23 cellular contexts compared by ENCODE assay signal in the genomic region with DNA sequence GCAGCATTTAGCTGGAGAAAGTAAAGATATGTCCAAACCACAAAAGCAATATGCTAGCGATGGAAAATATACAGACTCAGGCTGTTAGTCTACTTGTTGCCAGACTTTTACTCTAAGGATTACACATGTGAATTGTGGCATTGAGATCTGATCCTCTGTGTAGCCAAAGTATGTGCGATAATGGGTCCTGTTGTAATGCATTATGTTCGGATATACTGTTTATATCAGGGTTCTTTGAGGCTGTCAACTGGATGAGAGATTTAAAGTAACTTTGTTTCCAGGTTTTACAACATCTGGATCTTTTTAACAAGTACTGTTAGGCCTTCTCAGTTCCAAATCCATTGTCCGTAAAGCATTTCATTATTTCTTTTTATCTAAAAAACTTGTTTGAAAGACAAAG.
"Had no signal": no experiment of that assay in that cellular context is flagged by ENCODE, and none has a peak within 500 bp of the region (broad histone marks: within the 10 kb centered on the region; RNA-seq: fewer than 3 reads in every experiment).

No MANE protein-coding gene starts in this region.

- H3K36me3 ChIP-seq: MG63, SJSA1 had no signal

- H3K27ac ChIP-seq: SJSA1, SK-N-MC had no signal

- FAIRE-seq: RCC 7860 had no signal

- H3K9me3 ChIP-seq: SJSA1 had no signal

- DNase-seq: Karpas-422, KG1, MG63, NCI-H1092, NCI-H1105 treated with DMSO at 0.1 percent for 48 hours, NCI-H1417 treated with DMSO at 0.1 percent for 48 hours, NCI-H146, NCI-H1694 treated with DMSO at 0.1 percent for 48 hours, NCI-H2029, NCI-H2081 treated with DMSO at 0.1 percent for 48 hours, NCI-H2171, NCI-H226, NCI-H446, NCI-H510A, NCI-H524 treated with DMSO at 0.1 percent for 48 hours, NCI-H69, NCI-H774, Right ventricle myocardium superior, RPMI8226, SIG-M5 had no signal

- H3K4me1 ChIP-seq: SJSA1 had no signal

- H3K4me3 ChIP-seq: MG63, SJSA1, SK-N-MC had no signal

- H3K27me3 ChIP-seq: MG63, SJSA1 had no signal
